10 cellular contexts compared by ENCODE assay signal in the genomic region with DNA sequence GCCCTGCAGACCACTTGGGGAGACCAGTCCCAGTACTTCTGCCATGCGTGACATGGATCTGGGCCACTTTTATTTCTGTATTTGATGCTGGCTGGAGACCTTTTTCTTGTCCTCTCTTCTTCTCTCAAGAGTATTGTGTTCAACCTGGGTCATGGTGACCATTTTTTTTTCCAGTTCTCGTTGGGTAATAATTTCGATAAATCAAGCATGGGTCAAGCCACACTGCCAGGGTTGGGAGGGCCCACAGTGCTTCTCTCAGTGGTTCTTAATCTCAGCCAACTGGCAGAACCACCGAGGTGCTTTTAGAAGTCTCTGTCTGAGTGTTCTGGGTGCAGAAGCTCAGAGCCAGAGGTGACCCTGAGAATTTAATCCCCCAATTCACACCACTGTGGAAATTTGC.
"Had no signal": no experiment of that assay in that cellular context is flagged by ENCODE, and none has a peak within 500 bp of the region (broad histone marks: within the 10 kb centered on the region; RNA-seq: fewer than 3 reads in every experiment).

No MANE protein-coding gene starts in this region.

- H3K9ac ChIP-seq: GM23248, KMS-11 had no signal

- DNase-seq: GM23248, GOT3, H7, HFFc6, KBM-7 had no signal

- H2AFZ ChIP-seq: GM23248 had no signal

- FAIRE-seq: HepG2 had no signal

- H3K4me1 ChIP-seq: HAP-1 had no signal

- H3K27ac ChIP-seq: GM23248, HL-60, KMS-11 had no signal

- H3K4me3 ChIP-seq: GM23248, HAP-1 had no signal

- ATAC-seq: HCT116, HepG2 had no signal

- H3K9me3 ChIP-seq: HAP-1 had no signal

- H3K4me2 ChIP-seq: KMS-11 had no signal

- H3K36me3 ChIP-seq: HAP-1 had no signal
